In the genomic region with DNA sequence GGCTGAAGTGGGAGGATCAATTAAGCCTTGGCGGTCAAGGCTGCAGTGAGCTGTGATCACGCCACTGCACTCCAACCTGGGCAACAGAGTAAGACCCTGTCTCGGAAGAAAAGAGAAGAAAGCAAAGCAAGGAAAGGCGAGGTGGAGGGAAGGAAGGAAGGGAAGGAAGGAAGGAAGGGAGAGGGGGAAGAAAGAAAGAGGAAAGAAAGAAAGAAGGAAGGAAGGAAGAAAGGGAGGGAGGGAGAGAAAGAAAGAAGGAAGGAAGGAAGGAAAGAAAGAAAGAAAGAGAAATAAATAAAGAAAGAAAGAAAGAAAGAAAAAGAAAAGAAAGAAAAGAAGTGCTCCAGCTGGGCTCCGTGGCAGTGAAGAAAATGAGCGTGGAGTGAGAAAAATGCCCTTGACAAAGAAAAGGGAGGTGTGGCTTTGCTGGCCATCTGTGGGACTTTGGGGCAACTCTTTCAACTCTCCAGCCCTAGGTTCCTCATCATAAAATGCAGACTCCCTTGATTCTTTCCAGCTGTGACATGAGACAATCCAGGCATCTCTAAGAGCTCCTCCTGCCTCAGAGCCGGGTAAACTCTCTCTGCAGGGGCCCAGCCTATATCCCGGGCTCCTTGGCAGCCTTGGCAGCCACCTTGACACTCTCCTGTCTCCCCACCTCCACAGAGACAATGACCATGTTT, we compare ENCODE assay signal across 2 cellular contexts.
A peak's percentile ranks its signal among the peaks of the same experiment; 100 is the strongest.
TF ChIP-seq lines count a peak whose summit lies in the region.

No MANE protein-coding gene starts in this region.

TF ChIP-seq in HEK293, 187 proteins besides CTCF, POLR2A, EP300 and RAD21:
- TF ChIP-seq ZBTB7A (tag by site-specific recombination; IDR thresholded peaks at IDR 0.05; ENCODE audit: low read depth) = no peak
- no peak for TF ChIP-seq SCRT1 (tag by site-specific recombination; IDR thresholded peaks at IDR 0.05; ENCODE audit: borderline replicate concordance)
- TF ChIP-seq ZNF366 (tag by site-specific recombination; conservative IDR thresholded peaks at IDR 0.05) = peak; percentile 65
- TF ChIP-seq ZSCAN30 (tag by site-specific recombination; IDR thresholded peaks at IDR 0.05) = no peak
- TF ChIP-seq YY2 (tag by site-specific recombination; IDR thresholded peaks at IDR 0.05) = no peak
- 0 out of 2 replicates have a peak, but pooled peaks have one; percentile 23 for TF ChIP-seq ZNF121 (tag by site-specific recombination; IDR thresholded peaks at IDR 0.05)

TF ChIP-seq in K562, 482 proteins besides CTCF, POLR2A, EP300 and RAD21:
- TF ChIP-seq, protein P1, sequence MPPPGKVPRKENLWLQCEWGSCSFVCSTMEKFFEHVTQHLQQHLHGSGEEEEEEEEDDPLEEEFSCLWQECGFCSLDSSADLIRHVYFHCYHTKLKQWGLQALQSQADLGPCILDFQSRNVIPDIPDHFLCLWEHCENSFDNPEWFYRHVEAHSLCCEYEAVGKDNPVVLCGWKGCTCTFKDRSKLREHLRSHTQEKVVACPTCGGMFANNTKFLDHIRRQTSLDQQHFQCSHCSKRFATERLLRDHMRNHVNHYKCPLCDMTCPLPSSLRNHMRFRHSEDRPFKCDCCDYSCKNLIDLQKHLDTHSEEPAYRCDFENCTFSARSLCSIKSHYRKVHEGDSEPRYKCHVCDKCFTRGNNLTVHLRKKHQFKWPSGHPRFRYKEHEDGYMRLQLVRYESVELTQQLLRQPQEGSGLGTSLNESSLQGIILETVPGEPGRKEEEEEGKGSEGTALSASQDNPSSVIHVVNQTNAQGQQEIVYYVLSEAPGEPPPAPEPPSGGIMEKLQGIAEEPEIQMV (tag; conservative IDR thresholded peaks at IDR 0.05; ENCODE audit: low read depth) = 0 out of 2 replicates have a peak, but pooled peaks have one; percentile 19
- TF ChIP-seq, protein P2, sequence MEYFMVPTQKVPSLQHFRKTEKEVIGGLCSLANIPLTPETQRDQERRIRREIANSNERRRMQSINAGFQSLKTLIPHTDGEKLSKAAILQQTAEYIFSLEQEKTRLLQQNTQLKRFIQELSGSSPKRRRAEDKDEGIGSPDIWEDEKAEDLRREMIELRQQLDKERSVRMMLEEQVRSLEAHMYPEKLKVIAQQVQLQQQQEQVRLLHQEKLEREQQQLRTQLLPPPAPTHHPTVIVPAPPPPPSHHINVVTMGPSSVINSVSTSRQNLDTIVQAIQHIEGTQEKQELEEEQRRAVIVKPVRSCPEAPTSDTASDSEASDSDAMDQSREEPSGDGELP (CRISPR knock-in tag; IDR thresholded peaks at IDR 0.05; ENCODE audit: borderline replicate concordance) = no peak
- TF ChIP-seq, protein P3, sequence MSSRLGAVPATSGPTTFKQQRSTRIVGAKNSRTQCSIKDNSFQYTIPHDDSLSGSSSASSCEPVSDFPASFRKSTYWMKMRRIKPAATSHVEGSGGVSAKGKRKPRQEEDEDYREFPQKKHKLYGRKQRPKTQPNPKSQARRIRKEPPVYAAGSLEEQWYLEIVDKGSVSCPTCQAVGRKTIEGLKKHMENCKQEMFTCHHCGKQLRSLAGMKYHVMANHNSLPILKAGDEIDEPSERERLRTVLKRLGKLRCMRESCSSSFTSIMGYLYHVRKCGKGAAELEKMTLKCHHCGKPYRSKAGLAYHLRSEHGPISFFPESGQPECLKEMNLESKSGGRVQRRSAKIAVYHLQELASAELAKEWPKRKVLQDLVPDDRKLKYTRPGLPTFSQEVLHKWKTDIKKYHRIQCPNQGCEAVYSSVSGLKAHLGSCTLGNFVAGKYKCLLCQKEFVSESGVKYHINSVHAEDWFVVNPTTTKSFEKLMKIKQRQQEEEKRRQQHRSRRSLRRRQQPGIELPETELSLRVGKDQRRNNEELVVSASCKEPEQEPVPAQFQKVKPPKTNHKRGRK (tag; IDR thresholded peaks at IDR 0.05) = peak; percentile 97
- TF ChIP-seq OTX1 (CRISPR knock-in tag; IDR thresholded peaks at IDR 0.05) = 0 out of 2 replicates have a peak, but pooled peaks have one; percentile 44
- TF ChIP-seq, protein P4, sequence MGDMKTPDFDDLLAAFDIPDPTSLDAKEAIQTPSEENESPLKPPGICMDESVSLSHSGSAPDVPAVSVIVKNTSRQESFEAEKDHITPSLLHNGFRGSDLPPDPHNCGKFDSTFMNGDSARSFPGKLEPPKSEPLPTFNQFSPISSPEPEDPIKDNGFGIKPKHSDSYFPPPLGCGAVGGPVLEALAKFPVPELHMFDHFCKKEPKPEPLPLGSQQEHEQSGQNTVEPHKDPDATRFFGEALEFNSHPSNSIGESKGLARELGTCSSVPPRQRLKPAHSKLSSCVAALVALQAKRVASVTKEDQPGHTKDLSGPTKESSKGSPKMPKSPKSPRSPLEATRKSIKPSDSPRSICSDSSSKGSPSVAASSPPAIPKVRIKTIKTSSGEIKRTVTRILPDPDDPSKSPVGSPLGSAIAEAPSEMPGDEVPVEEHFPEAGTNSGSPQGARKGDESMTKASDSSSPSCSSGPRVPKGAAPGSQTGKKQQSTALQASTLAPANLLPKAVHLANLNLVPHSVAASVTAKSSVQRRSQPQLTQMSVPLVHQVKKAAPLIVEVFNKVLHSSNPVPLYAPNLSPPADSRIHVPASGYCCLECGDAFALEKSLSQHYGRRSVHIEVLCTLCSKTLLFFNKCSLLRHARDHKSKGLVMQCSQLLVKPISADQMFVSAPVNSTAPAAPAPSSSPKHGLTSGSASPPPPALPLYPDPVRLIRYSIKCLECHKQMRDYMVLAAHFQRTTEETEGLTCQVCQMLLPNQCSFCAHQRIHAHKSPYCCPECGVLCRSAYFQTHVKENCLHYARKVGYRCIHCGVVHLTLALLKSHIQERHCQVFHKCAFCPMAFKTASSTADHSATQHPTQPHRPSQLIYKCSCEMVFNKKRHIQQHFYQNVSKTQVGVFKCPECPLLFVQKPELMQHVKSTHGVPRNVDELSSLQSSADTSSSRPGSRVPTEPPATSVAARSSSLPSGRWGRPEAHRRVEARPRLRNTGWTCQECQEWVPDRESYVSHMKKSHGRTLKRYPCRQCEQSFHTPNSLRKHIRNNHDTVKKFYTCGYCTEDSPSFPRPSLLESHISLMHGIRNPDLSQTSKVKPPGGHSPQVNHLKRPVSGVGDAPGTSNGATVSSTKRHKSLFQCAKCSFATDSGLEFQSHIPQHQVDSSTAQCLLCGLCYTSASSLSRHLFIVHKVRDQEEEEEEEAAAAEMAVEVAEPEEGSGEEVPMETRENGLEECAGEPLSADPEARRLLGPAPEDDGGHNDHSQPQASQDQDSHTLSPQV (IDR thresholded peaks at IDR 0.05) = no peak
- TF ChIP-seq HMG20B (CRISPR knock-in tag; IDR thresholded peaks at IDR 0.05) = no peak
- TF ChIP-seq, protein P5, sequence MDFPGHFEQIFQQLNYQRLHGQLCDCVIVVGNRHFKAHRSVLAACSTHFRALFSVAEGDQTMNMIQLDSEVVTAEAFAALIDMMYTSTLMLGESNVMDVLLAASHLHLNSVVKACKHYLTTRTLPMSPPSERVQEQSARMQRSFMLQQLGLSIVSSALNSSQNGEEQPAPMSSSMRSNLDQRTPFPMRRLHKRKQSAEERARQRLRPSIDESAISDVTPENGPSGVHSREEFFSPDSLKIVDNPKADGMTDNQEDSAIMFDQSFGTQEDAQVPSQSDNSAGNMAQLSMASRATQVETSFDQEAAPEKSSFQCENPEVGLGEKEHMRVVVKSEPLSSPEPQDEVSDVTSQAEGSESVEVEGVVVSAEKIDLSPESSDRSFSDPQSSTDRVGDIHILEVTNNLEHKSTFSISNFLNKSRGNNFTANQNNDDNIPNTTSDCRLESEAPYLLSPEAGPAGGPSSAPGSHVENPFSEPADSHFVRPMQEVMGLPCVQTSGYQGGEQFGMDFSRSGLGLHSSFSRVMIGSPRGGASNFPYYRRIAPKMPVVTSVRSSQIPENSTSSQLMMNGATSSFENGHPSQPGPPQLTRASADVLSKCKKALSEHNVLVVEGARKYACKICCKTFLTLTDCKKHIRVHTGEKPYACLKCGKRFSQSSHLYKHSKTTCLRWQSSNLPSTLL (IDR thresholded peaks at IDR 0.05) = no peak
- TF ChIP-seq RBM15 (IDR thresholded peaks at IDR 0.05; ENCODE audit: insufficient read depth, low read length) = no peak
- TF ChIP-seq, protein P6, sequence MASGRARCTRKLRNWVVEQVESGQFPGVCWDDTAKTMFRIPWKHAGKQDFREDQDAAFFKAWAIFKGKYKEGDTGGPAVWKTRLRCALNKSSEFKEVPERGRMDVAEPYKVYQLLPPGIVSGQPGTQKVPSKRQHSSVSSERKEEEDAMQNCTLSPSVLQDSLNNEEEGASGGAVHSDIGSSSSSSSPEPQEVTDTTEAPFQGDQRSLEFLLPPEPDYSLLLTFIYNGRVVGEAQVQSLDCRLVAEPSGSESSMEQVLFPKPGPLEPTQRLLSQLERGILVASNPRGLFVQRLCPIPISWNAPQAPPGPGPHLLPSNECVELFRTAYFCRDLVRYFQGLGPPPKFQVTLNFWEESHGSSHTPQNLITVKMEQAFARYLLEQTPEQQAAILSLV (tag; IDR thresholded peaks at IDR 0.05) = no peak
- TF ChIP-seq FOSL1 (tag; conservative IDR thresholded peaks at IDR 0.05) = no peak
- peak; percentile 66 for TF ChIP-seq ZNF121 (CRISPR knock-in tag; conservative IDR thresholded peaks at IDR 0.05)
- TF ChIP-seq, protein P7, sequence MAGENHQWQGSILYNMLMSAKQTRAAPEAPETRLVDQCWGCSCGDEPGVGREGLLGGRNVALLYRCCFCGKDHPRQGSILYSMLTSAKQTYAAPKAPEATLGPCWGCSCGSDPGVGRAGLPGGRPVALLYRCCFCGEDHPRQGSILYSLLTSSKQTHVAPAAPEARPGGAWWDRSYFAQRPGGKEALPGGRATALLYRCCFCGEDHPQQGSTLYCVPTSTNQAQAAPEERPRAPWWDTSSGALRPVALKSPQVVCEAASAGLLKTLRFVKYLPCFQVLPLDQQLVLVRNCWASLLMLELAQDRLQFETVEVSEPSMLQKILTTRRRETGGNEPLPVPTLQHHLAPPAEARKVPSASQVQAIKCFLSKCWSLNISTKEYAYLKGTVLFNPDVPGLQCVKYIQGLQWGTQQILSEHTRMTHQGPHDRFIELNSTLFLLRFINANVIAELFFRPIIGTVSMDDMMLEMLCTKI (IDR thresholded peaks at IDR 0.05; ENCODE audit: partially characterized antibody) = no peak
- TF ChIP-seq, protein P8, sequence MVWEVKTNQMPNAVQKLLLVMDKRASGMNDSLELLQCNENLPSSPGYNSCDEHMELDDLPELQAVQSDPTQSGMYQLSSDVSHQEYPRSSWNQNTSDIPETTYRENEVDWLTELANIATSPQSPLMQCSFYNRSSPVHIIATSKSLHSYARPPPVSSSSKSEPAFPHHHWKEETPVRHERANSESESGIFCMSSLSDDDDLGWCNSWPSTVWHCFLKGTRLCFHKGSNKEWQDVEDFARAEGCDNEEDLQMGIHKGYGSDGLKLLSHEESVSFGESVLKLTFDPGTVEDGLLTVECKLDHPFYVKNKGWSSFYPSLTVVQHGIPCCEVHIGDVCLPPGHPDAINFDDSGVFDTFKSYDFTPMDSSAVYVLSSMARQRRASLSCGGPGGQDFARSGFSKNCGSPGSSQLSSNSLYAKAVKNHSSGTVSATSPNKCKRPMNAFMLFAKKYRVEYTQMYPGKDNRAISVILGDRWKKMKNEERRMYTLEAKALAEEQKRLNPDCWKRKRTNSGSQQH (CRISPR knock-in tag; IDR thresholded peaks at IDR 0.05) = no peak
- TF ChIP-seq MCM7 (IDR thresholded peaks at IDR 0.05) = 0 out of 4 replicates have a peak, but pooled peaks of 1 of the 2 experiments have one; percentile 14
- no peak for TF ChIP-seq KAT2B (IDR thresholded peaks at IDR 0.05; ENCODE audit: low read depth, low read length)
- 0 out of 2 replicates have a peak, but pooled peaks have one; percentile 24 for TF ChIP-seq ELF4 (CRISPR knock-in tag; IDR thresholded peaks at IDR 0.05)
